Comparison of ENCODE assay signal across 20 cellular contexts in the genomic region with DNA sequence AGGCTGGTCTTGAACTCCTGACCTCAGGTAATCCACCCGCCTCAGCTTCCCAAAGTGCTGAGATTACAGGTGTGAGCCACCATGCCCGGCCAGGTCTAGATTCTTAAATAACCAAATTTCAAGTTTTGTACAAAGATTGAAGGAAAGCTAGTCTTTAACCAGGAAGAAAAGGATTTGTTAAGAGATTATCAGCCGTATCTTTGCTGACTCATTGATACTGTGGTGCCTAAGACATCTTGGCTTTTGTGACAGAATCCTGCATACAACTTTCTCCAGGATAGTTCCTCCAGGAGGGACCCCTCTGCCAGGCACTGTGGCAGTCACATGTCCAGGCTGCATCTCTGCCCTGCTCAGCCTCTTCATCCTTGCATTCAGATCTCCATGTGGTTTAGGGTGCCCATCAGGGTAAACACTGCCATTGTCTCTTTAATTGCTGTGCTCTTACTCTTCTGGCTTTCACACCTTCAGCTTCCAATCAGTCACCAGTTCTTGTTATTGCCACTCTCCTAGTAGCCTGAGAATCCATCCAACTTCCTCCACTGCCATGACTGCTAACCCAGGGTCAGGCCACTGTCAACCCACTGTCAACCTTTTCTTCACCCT. TPM values are rescaled to one million over a fixed set of nuclear protein-coding genes. Genes with fewer than 3 reads are reported as not detected.
DNase-seq lines count a peak whose midpoint lies in the region; ATAC-seq, FAIRE-seq and TF ChIP-seq lines count a peak whose summit lies in the region.
"Had no signal": no experiment of that assay in that cellular context is flagged by ENCODE, and none has a peak within 500 bp of the region (broad histone marks: within the 10 kb centered on the region; RNA-seq: fewer than 3 reads in every experiment).

No MANE protein-coding gene starts in this region.

- POLR2A ChIA-PET in A549 (lab: Yijun Ruan, JAX) (no interaction called here), T-cell (lab: Charles Lee) (interaction anchor here (0.6 to 0.8 kb wide), 2 partner anchors 10 to 155 kb away, joined by 3 read pairs; no protein-coding TSS in a partner anchor)
- POLR2A ChIA-PET in activated CD8-positive, alpha-beta T cell treated with anti-CD3 and anti-CD28 coated beads for 36 hours (lab: Charles Lee): interaction anchor here (1.3 kb wide), 1 partner anchor 10 kb away, joined by 4 read pairs; a partner anchor contains a TSS

- H3K27ac ChIP-seq in A549 (no peak overlapping the region), WERI-Rb-1 (no peak overlapping the region)
- H3K27ac ChIP-seq: adrenal gland, KMS-11 had no signal

- TF ChIP-seq CTCF in A549 (IDR thresholded peaks at IDR 0.05) (no peak), WERI-Rb-1 (IDR thresholded peaks at IDR 0.05; ENCODE audit: low read depth, low read length) (no peak), lower leg skin (IDR thresholded peaks at IDR 0.05) (no peak)
- TF ChIP-seq CTCF in activated CD8-positive, alpha-beta T cell treated with anti-CD3 and anti-CD28 coated beads for 36 hours (IDR thresholded peaks at IDR 0.05): no peak

- H3K4me1 ChIP-seq in A549: peaks cover 6% of the 10 kb centered on the region; the same call in 1 of the 3 replicates

- H3K36me3 Mint-ChIP-seq in T-cell (peaks cover 27% of the 10 kb centered on the region), memory B cell (peaks cover 28% of the 10 kb centered on the region)
- peaks cover 9% of the 10 kb centered on the region for H3K36me3 Mint-ChIP-seq in activated CD8-positive, alpha-beta T cell treated with anti-CD3 and anti-CD28 coated beads for 36 hours (ENCODE audit: low read depth)

- H3K9me3 ChIP-seq in A549 (no peaks in the 10 kb centered on the region), WERI-Rb-1 (ENCODE audit: severe bottlenecking) (no peaks in the 10 kb centered on the region)
- H3K9me3 ChIP-seq: adrenal gland had no signal

- H3K36me3 ChIP-seq in WERI-Rb-1: peaks cover 9% of the 10 kb centered on the region
- H3K36me3 ChIP-seq: adrenal gland had no signal

- ATAC-seq in A549: no peak
- ATAC-seq in T-cell (replicated peaks in 1 of 4): no peak
- ATAC-seq in memory B cell (ENCODE audit: low read depth): no peak
- no peak for ATAC-seq in activated CD8-positive, alpha-beta T cell treated with anti-CD3 and anti-CD28 coated beads for 36 hours
- ATAC-seq: SK-N-SH treated with all-trans-retinoic acid at 6 μM for 48 hours had no signal

- TF ChIP-seq RAD21 in A549 (conservative IDR thresholded peaks at IDR 0.05 in 1 of 2, IDR thresholded peaks at IDR 0.05 in 1 of 2): no peak

- no peak for FAIRE-seq in A549 (lab: Jason Lieb, UNC)
- FAIRE-seq: islet of Langerhans, TTC549 had no signal

- CTCF ChIA-PET in A549 (lab: Yijun Ruan, JAX): interaction anchor here (1.5 to 4.2 kb wide), 3 partner anchors 13 to 560 kb away, joined by 4 to 47 read pairs (median 25); no protein-coding TSS in a partner anchor
- CTCF ChIA-PET in T-cell (lab: Charles Lee): interaction anchor here (1.9 to 2.6 kb wide), 4 partner anchors 10 to 555 kb away, joined by 7 to 13 read pairs (median 11); no protein-coding TSS in a partner anchor
- CTCF ChIA-PET in activated CD8-positive, alpha-beta T cell treated with anti-CD3 and anti-CD28 coated beads for 36 hours (lab: Charles Lee): interaction anchor here (1.2 to 3.4 kb wide), 3 partner anchors 9 to 50 kb away, joined by 3 to 29 read pairs (median 4); no protein-coding TSS in a partner anchor

- DNase-seq in A549 (ENCODE audit: low read depth in 1 of 2, low spot score in 1 of 2): no peak
- peak; percentile 30 for DNase-seq in CD1c-positive myeloid dendritic cell (ENCODE audit: extremely low spot score)
- DNase-seq in T-cell: no peak
- DNase-seq in memory B cell (ENCODE audit: low spot score in 2 of 2): no peak
- DNase-seq in WERI-Rb-1: no peak
- no peak for DNase-seq in lower leg skin (ENCODE audit: low spot score in 2 of 2)
- DNase-seq in activated CD8-positive, alpha-beta T cell treated with anti-CD3 and anti-CD28 coated beads for 36 hours: no peak
- DNase-seq: activated CD4-positive, alpha-beta T cell treated with anti-CD3 and anti-CD28 coated beads, Interleukin-2, amount 50 U/mL, for 4 hours; activated T-cell treated with anti-CD3 and anti-CD28 coated beads, Interleukin-2, amount 50 U/mL, for 48 hours; adrenal gland; DMS 273 treated with DMSO at 0.1 percent for 48 hours; GOT3; NCI-H1105; NCI-H2171 treated with DMSO at 0.1 percent for 48 hours; NCI-H82 had no signal

- TF ChIP-seq POLR2A in A549 (IDR thresholded peaks at IDR 0.05; ENCODE audit: low read length): no peak
- TF ChIP-seq POLR2A in lower leg skin (IDR thresholded peaks at IDR 0.05): no peak

- H3K27me3 ChIP-seq in WERI-Rb-1 (ENCODE audit: insufficient read depth, low read depth, severe bottlenecking): no peaks in the 10 kb centered on the region
- H3K27me3 ChIP-seq: adrenal gland had no signal

- H3K4me3 Mint-ChIP-seq in T-cell: peak overlapping the region; percentile 11 to 44 (median 25)
- peak overlapping the region; percentile 58 for H3K4me3 Mint-ChIP-seq in memory B cell
- H3K4me3 Mint-ChIP-seq in activated CD8-positive, alpha-beta T cell treated with anti-CD3 and anti-CD28 coated beads for 36 hours: no peak overlapping the region
- H3K4me3 Mint-ChIP-seq: mesothelial cell of epicardium had no signal

- H3K9me3 Mint-ChIP-seq in T-cell: no peaks in the 10 kb centered on the region
- H3K9me3 Mint-ChIP-seq in memory B cell: no peaks in the 10 kb centered on the region
- no peaks in the 10 kb centered on the region for H3K9me3 Mint-ChIP-seq in activated CD8-positive, alpha-beta T cell treated with anti-CD3 and anti-CD28 coated beads for 36 hours
- H3K9me3 Mint-ChIP-seq: mesothelial cell of epicardium had no signal

- WGBS in A549 (ENCODE audit: missing lambda C conversion rate): 86% methylated on average over 3 of the region's 3 CpGs
- WGBS in lower leg skin, 2 donors: 80 to 84% methylated on average over 3 of the region's 3 CpGs

- peak overlapping the region; percentile 69 to 88 for H3K27ac Mint-ChIP-seq in T-cell
- H3K27ac Mint-ChIP-seq in memory B cell: peak overlapping the region; percentile 94
- no peak overlapping the region for H3K27ac Mint-ChIP-seq in activated CD8-positive, alpha-beta T cell treated with anti-CD3 and anti-CD28 coated beads for 36 hours

- H3K4me2 ChIP-seq in A549: no peak overlapping the region

- intact Hi-C loops in lower leg skin (cut with DNase I; ENCODE audit: low total_unique reads): no loop called here
- intact Hi-C loops in activated CD8-positive, alpha-beta T cell treated with anti-CD3 and anti-CD28 coated beads for 36 hours (cut with micrococcal nuclease): no loop called here

- H3K4me1 Mint-ChIP-seq in T-cell (peaks cover 90 to 96% (median 93%) of the 10 kb centered on the region in 3 donors), memory B cell (peaks cover 66% of the 10 kb centered on the region)
- peaks cover 79% of the 10 kb centered on the region for H3K4me1 Mint-ChIP-seq in activated CD8-positive, alpha-beta T cell treated with anti-CD3 and anti-CD28 coated beads for 36 hours (ENCODE audit: low read depth)

- H3K4me3 ChIP-seq in A549: no peak overlapping the region
- no peak overlapping the region for H3K4me3 ChIP-seq in WERI-Rb-1 (ENCODE audit: low read depth, low read length)
- no peak overlapping the region for H3K4me3 ChIP-seq in lower leg skin (ENCODE audit: low read depth, poor library complexity, severe bottlenecking)
- H3K4me3 ChIP-seq: adrenal gland had no signal

- H3K27me3 Mint-ChIP-seq in T-cell (no peaks in the 10 kb centered on the region), memory B cell (no peaks in the 10 kb centered on the region)
- no peaks in the 10 kb centered on the region for H3K27me3 Mint-ChIP-seq in activated CD8-positive, alpha-beta T cell treated with anti-CD3 and anti-CD28 coated beads for 36 hours

- no peak for TF ChIP-seq EP300 in A549 (IDR thresholded peaks at IDR 0.05)

TF ChIP-seq in A549, 52 proteins besides CTCF, POLR2A, EP300 and RAD21:
- TF ChIP-seq MAFK (IDR thresholded peaks at IDR 0.05; ENCODE audit: partially characterized antibody) (peak; percentile 58), JUNB (IDR thresholded peaks at IDR 0.05) (no peak), RARB (CRISPR knock-in tag; IDR thresholded peaks at IDR 0.05) (no peak), KDM5A (IDR thresholded peaks at IDR 0.05) (no peak), POLR2AphosphoS2 (conservative IDR thresholded peaks at IDR 0.05; ENCODE audit: low read length) (no peak), NR3C1 (IDR thresholded peaks at IDR 0.05) (no peak)
- TF ChIP-seq, protein P1, sequence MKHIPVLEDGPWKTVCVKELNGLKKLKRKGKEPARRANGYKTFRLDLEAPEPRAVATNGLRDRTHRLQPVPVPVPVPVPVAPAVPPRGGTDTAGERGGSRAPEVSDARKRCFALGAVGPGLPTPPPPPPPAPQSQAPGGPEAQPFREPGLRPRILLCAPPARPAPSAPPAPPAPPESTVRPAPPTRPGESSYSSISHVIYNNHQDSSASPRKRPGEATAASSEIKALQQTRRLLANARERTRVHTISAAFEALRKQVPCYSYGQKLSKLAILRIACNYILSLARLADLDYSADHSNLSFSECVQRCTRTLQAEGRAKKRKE (CRISPR knock-in tag; IDR thresholded peaks at IDR 0.05; ENCODE audit: low read depth): no peak

RNA-seq across cellular contexts. Expression of a gene that starts 10.0 kb away (rescaled TPM):
- polyA plus RNA-seq in A549 (2011; rRNA removed) (4.5 and 5.1 TPM in 2 replicates), A549 (2017; fragmentation: RNase III; extraction: RNeasy Plus Mini Kit Qiagen cat#74134 plus additional on column Dnase treatment) (1.8 to 2.1 TPM (median 1.9 TPM) in 3 replicates)
- polyA plus RNA-seq in A549 (2012; cell fraction: cytosol; rRNA removed): 0.62 and 0.75 TPM in 2 replicates
- 0.85 and 1.2 TPM in 2 replicates for polyA plus RNA-seq in A549 (2012; cell fraction: nucleus; rRNA removed)
- polyA minus RNA-seq in A549 (2011; rRNA and poly(A)+ RNA removed): 6.8 and 7.9 TPM in 2 replicates
- total RNA-seq in T-cell (10 to 100 TPM; 53.1 to 96.0 (median 80.6) TPM), lower leg skin (10 to 100 TPM; 63.7 to 92.8 (median 68.9) TPM)
- total RNA-seq in activated CD8-positive, alpha-beta T cell treated with anti-CD3 and anti-CD28 coated beads for 36 hours: 10 to 100 TPM; 16.9 to 17.0 TPM
